15 cellular contexts compared by ENCODE assay signal in the genomic region with DNA sequence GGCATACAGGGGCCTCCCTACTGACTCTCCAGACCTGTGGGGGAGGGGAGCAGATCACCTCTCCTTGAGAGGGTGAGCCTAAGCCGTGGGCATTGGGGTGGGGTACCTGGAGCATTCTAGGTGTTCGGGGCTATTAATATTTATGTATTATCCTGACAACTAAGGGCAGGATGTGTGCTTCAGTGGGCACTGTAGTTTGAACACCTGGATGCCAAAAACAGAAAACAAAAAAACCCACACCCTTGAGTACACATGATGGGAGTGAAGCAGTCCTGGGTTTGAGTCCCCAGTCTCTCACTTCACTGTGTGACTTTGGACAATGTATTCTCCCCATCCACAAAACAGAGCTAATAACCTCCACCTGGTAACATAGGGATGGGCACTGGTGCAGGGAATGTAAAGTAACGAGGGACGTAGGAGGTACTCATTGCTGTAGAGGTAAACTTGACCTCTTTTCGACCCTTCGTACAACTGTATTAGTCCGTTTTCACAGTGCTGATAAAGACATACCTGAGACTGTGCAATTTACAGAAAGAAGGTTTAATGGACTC.
"Had no signal": no experiment of that assay in that cellular context is flagged by ENCODE, and none has a peak within 500 bp of the region (broad histone marks: within the 10 kb centered on the region; RNA-seq: fewer than 3 reads in every experiment).

No MANE protein-coding gene starts in this region.

- H3K36me3 ChIP-seq: esophagus muscularis mucosa, lower lobe of right lung, pancreas, upper lobe of right lung had no signal

- H3K27me3 ChIP-seq: esophagus muscularis mucosa, pancreas, testis, upper lobe of right lung had no signal

- H3K9me3 Mint-ChIP-seq: activated CD4-positive, alpha-beta T cell treated with anti-CD3 and anti-CD28 coated beads, Interleukin-2, amount 10 ng/mL, durations not matched to agents 7 days and 5 days; activated naive CD8-positive, alpha-beta T cell treated with anti-CD3 and anti-CD28 coated beads, Interleukin-2, amount 10 ng/mL, durations not matched to agents 7 days and 5 days; activated T-cell treated with anti-CD3 and anti-CD28 coated beads, Interleukin-2, amount 50 U/mL, for 24 hours; stimulated activated naive CD8-positive, alpha-beta T cell treated with anti-CD3 and anti-CD28 coated beads, Interleukin-15, amount 100 ng/mL, for 72 hours; WTC11 had no signal

- H3K27me3 Mint-ChIP-seq: activated CD4-positive, alpha-beta T cell treated with anti-CD3 and anti-CD28 coated beads, Interleukin-2, amount 10 ng/mL, durations not matched to agents 7 days and 5 days; activated naive CD8-positive, alpha-beta T cell treated with anti-CD3 and anti-CD28 coated beads, Interleukin-2, amount 10 ng/mL, durations not matched to agents 7 days and 5 days; activated T-cell treated with anti-CD3 and anti-CD28 coated beads, Interleukin-2, amount 50 U/mL, for 24 hours; stimulated activated naive CD8-positive, alpha-beta T cell treated with anti-CD3 and anti-CD28 coated beads, Interleukin-15, amount 100 ng/mL, for 72 hours had no signal

- H3K4me1 ChIP-seq: esophagus muscularis mucosa, pancreas, testis, upper lobe of right lung had no signal

- ATAC-seq: left cardiac atrium; pancreas; stimulated activated naive CD8-positive, alpha-beta T cell treated with anti-CD3 and anti-CD28 coated beads, Interleukin-15, amount 100 ng/mL, for 72 hours; WTC11 had no signal

- H3K27ac Mint-ChIP-seq: activated naive CD8-positive, alpha-beta T cell treated with anti-CD3 and anti-CD28 coated beads, Interleukin-2, amount 10 ng/mL, durations not matched to agents 7 days and 5 days; WTC11 had no signal

- H3K4me3 Mint-ChIP-seq: activated naive CD8-positive, alpha-beta T cell treated with anti-CD3 and anti-CD28 coated beads, Interleukin-2, amount 10 ng/mL, durations not matched to agents 7 days and 5 days; activated T-cell treated with anti-CD3 and anti-CD28 coated beads, Interleukin-2, amount 50 U/mL, for 24 hours; stimulated activated naive CD8-positive, alpha-beta T cell treated with anti-CD3 and anti-CD28 coated beads, Interleukin-15, amount 100 ng/mL, for 72 hours; WTC11 had no signal

- H3K9me3 ChIP-seq: esophagus muscularis mucosa, lower lobe of right lung, pancreas, testis, upper lobe of right lung had no signal

- H3K4me3 ChIP-seq: esophagus muscularis mucosa, lower lobe of right lung, pancreas, testis, upper lobe of right lung had no signal

- H3K36me3 Mint-ChIP-seq: activated naive CD8-positive, alpha-beta T cell treated with anti-CD3 and anti-CD28 coated beads, Interleukin-2, amount 10 ng/mL, durations not matched to agents 7 days and 5 days; WTC11 had no signal

- H3K27ac ChIP-seq: esophagus muscularis mucosa, lower lobe of right lung, pancreas, testis, upper lobe of right lung had no signal

- DNase-seq: activated CD4-positive, alpha-beta T cell treated with anti-CD3 and anti-CD28 coated beads, Interleukin-2, amount 10 ng/mL, durations not matched to agents 7 days and 5 days; activated gamma-delta T cell; activated naive CD8-positive, alpha-beta T cell treated with anti-CD3 and anti-CD28 coated beads, Interleukin-2, amount 10 ng/mL, durations not matched to agents 7 days and 5 days; activated T-cell treated with anti-CD3 and anti-CD28 coated beads, Interleukin-2, amount 50 U/mL, for 24 hours; left cardiac atrium; lower lobe of right lung; midbrain; pancreas; stimulated activated CD4-positive, alpha-beta T cell treated with anti-CD3 and anti-CD28 coated beads, Interleukin-4, amount 100 ng/mL, for 1 hour; stimulated activated CD8-positive, alpha-beta memory T cell treated with anti-CD3 and anti-CD28 coated beads, Interleukin-4, amount 100 ng/mL, for 48 hours; stimulated activated naive CD8-positive, alpha-beta T cell treated with anti-CD3 and anti-CD28 coated beads, Interleukin-15, amount 100 ng/mL, for 72 hours; testis; upper lobe of right lung had no signal
